ENCODE assay signal across 20 cellular contexts in genomic region chr10:119408969-119409371, GRCh38.
A peak's percentile ranks its signal among the peaks of the same experiment; 100 is the strongest.
DNase-seq lines count a peak whose midpoint lies in the region; ATAC-seq and TF ChIP-seq lines count a peak whose summit lies in the region.
"Had no signal": no experiment of that assay in that cellular context is flagged by ENCODE, and none has a peak within 500 bp of the region (broad histone marks: within the 10 kb centered on the region; RNA-seq: fewer than 3 reads in every experiment).

No MANE protein-coding gene starts in this region.

- H3K36me3 ChIP-seq in heart right ventricle (no peaks in the 10 kb centered on the region), right atrium auricular region (no peaks in the 10 kb centered on the region), ovary (no peaks in the 10 kb centered on the region), ascending aorta (no peaks in the 10 kb centered on the region)
- H3K36me3 ChIP-seq: SJCRH30, tibial artery had no signal

- H3K27ac ChIP-seq in heart right ventricle = peak overlapping the region; percentile 57 to 92 (median 83)
- peak overlapping the region; percentile 58 to 68 for H3K27ac ChIP-seq in right atrium auricular region
- H3K27ac ChIP-seq in ovary = peak overlapping the region; percentile 23 to 93
- peak overlapping the region in 1 of 2 donors; percentile 46 for H3K27ac ChIP-seq in ascending aorta
- H3K27ac ChIP-seq: C4-2B, GM23248, SJCRH30, tibial artery had no signal

- no peak for TF ChIP-seq POLR2A in ovary (IDR thresholded peaks at IDR 0.05)

- TF ChIP-seq EP300 in ovary (IDR thresholded peaks at IDR 0.05) = no peak

- 76 to 82% methylated on average over 14 of the region's 14 CpGs for WGBS in heart right ventricle, 2 donors
- WGBS in ovary, 3 donors = 79 to 91% (median 81%) methylated on average over 14 of the region's 14 CpGs

- TF ChIP-seq CTCF in heart right ventricle (IDR thresholded peaks at IDR 0.05) = no peak
- TF ChIP-seq CTCF in right atrium auricular region (IDR thresholded peaks at IDR 0.05) = no peak
- TF ChIP-seq CTCF in ovary (IDR thresholded peaks at IDR 0.05) = no peak
- TF ChIP-seq CTCF in ascending aorta (IDR thresholded peaks at IDR 0.05) = no peak

- H3K4me1 ChIP-seq in heart right ventricle = peaks cover 32 to 99% (median 88%) of the 10 kb centered on the region in 9 donors
- H3K4me1 ChIP-seq in right atrium auricular region = peaks cover 0 to 75% of the 10 kb centered on the region in 2 donors
- peaks cover 35% of the 10 kb centered on the region for H3K4me1 ChIP-seq in ovary (ENCODE audit: insufficient read depth)
- H3K4me1 ChIP-seq in ascending aorta = peaks cover 0 to 20% of the 10 kb centered on the region in 2 donors

- H3K9me3 ChIP-seq in heart right ventricle (no peaks in the 10 kb centered on the region), right atrium auricular region (no peaks in the 10 kb centered on the region), ovary (no peaks in the 10 kb centered on the region), ascending aorta (no peaks in the 10 kb centered on the region)
- H3K9me3 ChIP-seq: mucosa of descending colon, SJCRH30, tibial artery had no signal

- DNase-seq in heart right ventricle (no peak), Right ventricle myocardium inferior (ENCODE audit: missing footprints) (no peak), right atrium auricular region (ENCODE audit: low spot score) (no peak), ovary (peak; percentile 44 to 67 (median 59)), ascending aorta (ENCODE audit: low spot score in 2 of 2) (no peak), NCI-H1694 treated with DMSO at 0.1 percent for 48 hours (lab: John Stamatoyannopoulos, UW) (no peak)
- no peak for DNase-seq in stimulated activated CD4-positive, alpha-beta T cell treated with anti-CD3 and anti-CD28 coated beads, Interleukin-4, amount 100 ng/mL, for 1 hour
- DNase-seq: activated CD4-positive, CD25-positive, alpha-beta regulatory T cell; cerebellar nuclear complex; GM23248; islet precursor cell; MM.1S; mucosa of descending colon; NCI-H2029; SJCRH30; small intestine; T-helper 17 cell; tibial artery had no signal

- H3K27me3 ChIP-seq in heart right ventricle (no peaks in the 10 kb centered on the region), right atrium auricular region (no peaks in the 10 kb centered on the region), ovary (no peaks in the 10 kb centered on the region), ascending aorta (no peaks in the 10 kb centered on the region)
- H3K27me3 ChIP-seq: SJCRH30, tibial artery had no signal

- H3K4me3 ChIP-seq in heart right ventricle = no peak overlapping the region
- no peak overlapping the region for H3K4me3 ChIP-seq in right atrium auricular region
- H3K4me3 ChIP-seq in ovary = no peak overlapping the region
- no peak overlapping the region for H3K4me3 ChIP-seq in ascending aorta
- H3K4me3 ChIP-seq: GM23248, mucosa of descending colon, SJCRH30, tibial artery had no signal

- peak in 2 of 8 donors; percentile 2 to 27 for ATAC-seq in heart right ventricle
- ATAC-seq in Right ventricle myocardium inferior = no peak
- no peak for ATAC-seq in HG02885 (IDR thresholded peaks at IDR 0.05; ENCODE audit: poor library complexity, unreplicated experiment)
- ATAC-seq: T-helper 17 cell had no signal

- intact Hi-C loops in heart right ventricle (cut with DNase I) = loop anchor here in 3 of 10 donors (5.0 kb wide), 2 partner anchors 37 to 42 kb away; no protein-coding TSS in a partner anchor
- intact Hi-C loops in Right ventricle myocardium inferior (cut with DNase I) = no loop called here
- intact Hi-C loops in ovary (cut with DNase I) = no loop called here
- intact Hi-C loops in ascending aorta (cut with DNase I) = loop anchor here (5.0 kb wide), 1 partner anchor 37 kb away; no protein-coding TSS in a partner anchor

Comparison
In these comparisons a context has a peak if more than half of its experiments do, and no peak if none do; other contexts are left out.
1. DNase-seq: peak in ovary (5 of 5); none in heart right ventricle (0 of 2), Right ventricle myocardium inferior (single experiment), right atrium auricular region (single experiment), stimulated activated CD4-positive, alpha-beta T cell treated with anti-CD3 and anti-CD28 coated beads, Interleukin-4, amount 100 ng/mL, for 1 hour (single experiment), ascending aorta (0 of 2) and NCI-H1694 treated with DMSO at 0.1 percent for 48 hours (single experiment).